ENCODE assay signal across 9 cellular contexts in genomic region chr4:46329118-46329976, GRCh38.
A peak's percentile ranks its signal among the peaks of the same experiment; 100 is the strongest.
DNase-seq lines count a peak whose midpoint lies in the region; ATAC-seq and TF ChIP-seq lines count a peak whose summit lies in the region.
"Had no signal": no experiment of that assay in that cellular context is flagged by ENCODE, and none has a peak within 500 bp of the region (broad histone marks: within the 10 kb centered on the region; RNA-seq: fewer than 3 reads in every experiment).

No MANE protein-coding gene starts in this region.

- no peak overlapping the region for H3K27ac ChIP-seq in Peyer's patch
- H3K27ac ChIP-seq in testis: no peak overlapping the region
- H3K27ac ChIP-seq: thoracic aorta had no signal

- TF ChIP-seq CTCF in GM12864 (IDR thresholded peaks at IDR 0.05; ENCODE audit: low read depth, low read length, missing control alignments): peak; percentile 50
- peak in 4 of 6 experiments; percentile 29 to 80 (median 74) for TF ChIP-seq CTCF in Peyer's patch (IDR thresholded peaks at IDR 0.05)
- peak; percentile 53 for TF ChIP-seq CTCF in fibroblast of villous mesenchyme (IDR thresholded peaks at IDR 0.05; ENCODE audit: insufficient read depth, low read depth, low read length)
- peak in 2 of 3 experiments; percentile 16 to 43 for TF ChIP-seq CTCF in testis (IDR thresholded peaks at IDR 0.05)

- ATAC-seq in HG03439 (IDR thresholded peaks at IDR 0.05; ENCODE audit: unreplicated experiment): peak; percentile 59
- no peak for ATAC-seq in GM18520 (IDR thresholded peaks at IDR 0.05; ENCODE audit: unreplicated experiment)
- ATAC-seq in HG02852 (IDR thresholded peaks at IDR 0.05; ENCODE audit: unreplicated experiment): no peak

- no peaks in the 10 kb centered on the region for H3K36me3 ChIP-seq in Peyer's patch
- no peaks in the 10 kb centered on the region for H3K36me3 ChIP-seq in testis (ENCODE audit: low read depth, missing control alignments)
- H3K36me3 ChIP-seq: thoracic aorta had no signal

- H3K27me3 ChIP-seq in Peyer's patch (no peaks in the 10 kb centered on the region), testis (no peaks in the 10 kb centered on the region)

- no peaks in the 10 kb centered on the region for H3K9me3 ChIP-seq in Peyer's patch
- H3K9me3 ChIP-seq in testis: no peaks in the 10 kb centered on the region
- H3K9me3 ChIP-seq: thoracic aorta had no signal

- H3K4me3 ChIP-seq in GM12864 (ENCODE audit: low read depth, low read length): no peak overlapping the region
- no peak overlapping the region for H3K4me3 ChIP-seq in Peyer's patch
- no peak overlapping the region for H3K4me3 ChIP-seq in fibroblast of villous mesenchyme (ENCODE audit: low read depth, low read length)
- H3K4me3 ChIP-seq in testis: no peak overlapping the region
- H3K4me3 ChIP-seq: thoracic aorta had no signal

- H3K4me1 ChIP-seq in Peyer's patch (no peaks in the 10 kb centered on the region), testis (no peaks in the 10 kb centered on the region)

- intact Hi-C loops in testis (cut with DNase I; ENCODE audit: low total_unique reads): no loop called here
- intact Hi-C loops in posterior vena cava (cut with DNase I): loop anchor here in 1 of 2 donors (5.0 kb wide), 1 partner anchor 818 kb away; no protein-coding TSS in a partner anchor

- WGBS in testis, 2 donors: 23 to 46% methylated on average over 2 of the region's 2 CpGs

- DNase-seq in GM12864 (ENCODE audit: low read depth): no peak
- peak in 1 of 3 donors; percentile 54 for DNase-seq in Peyer's patch
- peak; percentile 24 for DNase-seq in fibroblast of villous mesenchyme (ENCODE audit: low read depth)
- peak; percentile 55 for DNase-seq in testis
- no peak for DNase-seq in posterior vena cava (ENCODE audit: low spot score)

- TF ChIP-seq POLR2A in Peyer's patch (IDR thresholded peaks at IDR 0.05): no peak
- no peak for TF ChIP-seq POLR2A in testis (IDR thresholded peaks at IDR 0.05)

Comparison
In these comparisons a context has a peak if more than half of its experiments do, and no peak if none do; other contexts are left out.
1. DNase-seq: peak in fibroblast of villous mesenchyme (single experiment) and testis (single experiment); none in GM12864 (single experiment) and posterior vena cava (single experiment).
2. Peak in every context shown above with its lines, with median percentiles within 50 percentile points of each other: CTCF ChIP-seq.